In genomic region chr4:27176400-27176799, GRCh38 we compare ENCODE assay signal across 8 cellular contexts.
DNase-seq lines count a peak whose midpoint lies in the region; ATAC-seq and TF ChIP-seq lines count a peak whose summit lies in the region.

No MANE protein-coding gene starts in this region.

- no peaks in the 10 kb centered on the region for H3K9me3 ChIP-seq in esophagus muscularis mucosa
- no peaks in the 10 kb centered on the region for H3K9me3 ChIP-seq in CD8-positive, alpha-beta T cell (ENCODE audit: low read length)

- no peaks in the 10 kb centered on the region for H4K20me1 ChIP-seq in GM23338 (replicated peaks; ENCODE audit: insufficient read depth)

- CTCF ChIA-PET in CD8-positive, alpha-beta T cell (lab: Charles Lee), result no interaction called here

- H3K36me3 Mint-ChIP-seq in GM23338 (ENCODE audit: low read depth) (no peaks in the 10 kb centered on the region), progenitor cell of endocrine pancreas (ENCODE audit: insufficient read depth) (no peaks in the 10 kb centered on the region)
- H3K36me3 Mint-ChIP-seq in CD8-positive, alpha-beta T cell, result no peaks in the 10 kb centered on the region

- POLR2A ChIA-PET in CD8-positive, alpha-beta T cell (lab: Charles Lee), result no interaction called here

- TF ChIP-seq EP300 in esophagus muscularis mucosa (IDR thresholded peaks at IDR 0.05), result no peak

- H3K79me2 ChIP-seq in GM23338 (replicated peaks; ENCODE audit: insufficient read depth), result no peaks in the 10 kb centered on the region

- no peak overlapping the region for H3K4me3 Mint-ChIP-seq in GM23338
- no peak overlapping the region for H3K4me3 Mint-ChIP-seq in progenitor cell of endocrine pancreas (ENCODE audit: low read depth)
- H3K4me3 Mint-ChIP-seq in CD8-positive, alpha-beta T cell, result no peak overlapping the region

- H3K4me3 ChIP-seq in GM23338, result no peak overlapping the region
- H3K4me3 ChIP-seq in esophagus muscularis mucosa, result no peak overlapping the region
- no peak overlapping the region for H3K4me3 ChIP-seq in CD8-positive, alpha-beta T cell (ENCODE audit: low read depth, low read length)

- TF ChIP-seq CTCF in GM23338 (conservative IDR thresholded peaks at IDR 0.05; ENCODE audit: low read depth in 2 of 2) (peak; percentile 67 to 89), esophagus muscularis mucosa (IDR thresholded peaks at IDR 0.05) (peak; percentile 36 to 54 (median 42)), progenitor cell of endocrine pancreas (IDR thresholded peaks at IDR 0.05; ENCODE audit: unreplicated experiment) (peak; percentile 58)
- TF ChIP-seq CTCF in CD8-positive, alpha-beta T cell (IDR thresholded peaks at IDR 0.05), result no peak

- intact Hi-C loops in esophagus muscularis mucosa (cut with DNase I), result no loop called here
- intact Hi-C loops in CD8-positive, alpha-beta T cell (cut with DNase I, micrococcal nuclease), result no loop called here

- DNase-seq in A172 (ENCODE audit: low spot score) (peak; percentile 3), GM23338 (ENCODE audit: low spot score) (peak; percentile 66), NCI-H748 (lab: John Stamatoyannopoulos, UW; ENCODE audit: unreplicated experiment) (peak; percentile 74), esophagus muscularis mucosa (ENCODE audit: extremely low spot score) (no peak), progenitor cell of endocrine pancreas (ENCODE audit: low spot score, unreplicated experiment) (no peak), HuH-7.5 (ENCODE audit: low spot score) (no peak)
- DNase-seq in CD8-positive, alpha-beta T cell, result no peak
- no peak for DNase-seq in stimulated activated naive CD8-positive, alpha-beta T cell treated with anti-CD3 and anti-CD28 coated beads, Interleukin-15, Interleukin-2, amounts not matched to agents 100 U/mL and 50 U/mL, for 24 hours

- H3K27ac ChIP-seq in GM23338 (ENCODE audit: low read depth) (no peak overlapping the region), esophagus muscularis mucosa (replicated peaks in 1 of 4) (no peak overlapping the region)
- H3K27ac ChIP-seq in CD8-positive, alpha-beta T cell (ENCODE audit: low read depth, low read length), result no peak overlapping the region

- no peaks in the 10 kb centered on the region for H3K9me3 Mint-ChIP-seq in GM23338
- peaks cover 3% of the 10 kb centered on the region for H3K9me3 Mint-ChIP-seq in progenitor cell of endocrine pancreas (ENCODE audit: low read depth)
- H3K9me3 Mint-ChIP-seq in CD8-positive, alpha-beta T cell, result peaks cover 2% of the 10 kb centered on the region

- no peak overlapping the region for H3K4me2 ChIP-seq in GM23338

- 46% methylated on average over 3 of the region's 3 CpGs for WGBS in esophagus muscularis mucosa

- H3K4me1 Mint-ChIP-seq in GM23338 (peaks cover 3% of the 10 kb centered on the region; the same call in 1 of the 3 replicates), progenitor cell of endocrine pancreas (ENCODE audit: low read depth) (peaks cover 21% of the 10 kb centered on the region)
- H3K4me1 Mint-ChIP-seq in CD8-positive, alpha-beta T cell (ENCODE audit: low read depth), result no peaks in the 10 kb centered on the region

- H2AFZ ChIP-seq in GM23338, result no peak overlapping the region

- H3K4me1 ChIP-seq in GM23338 (ENCODE audit: insufficient read depth) (no peaks in the 10 kb centered on the region), esophagus muscularis mucosa (peaks cover 0 to 7% (median 0%) of the 10 kb centered on the region in 4 donors)
- no peaks in the 10 kb centered on the region for H3K4me1 ChIP-seq in CD8-positive, alpha-beta T cell (ENCODE audit: insufficient read depth, low read length)

- peak; percentile 96 for ATAC-seq in GM23338
- ATAC-seq in CD8-positive, alpha-beta T cell, result no peak
- ATAC-seq in stimulated activated naive CD8-positive, alpha-beta T cell treated with anti-CD3 and anti-CD28 coated beads, Interleukin-15, Interleukin-2, amounts not matched to agents 100 U/mL and 50 U/mL, for 24 hours, result no peak

- no peaks in the 10 kb centered on the region; the same call in 1 of the 2 replicates for H3K36me3 ChIP-seq in GM23338 (ENCODE audit: insufficient read depth)
- H3K36me3 ChIP-seq in esophagus muscularis mucosa, result no peaks in the 10 kb centered on the region
- H3K36me3 ChIP-seq in CD8-positive, alpha-beta T cell (ENCODE audit: insufficient read depth, low read length), result no peaks in the 10 kb centered on the region

- H3K27me3 Mint-ChIP-seq in GM23338 (ENCODE audit: insufficient read depth, low read depth, poor library complexity) (no peaks in the 10 kb centered on the region), progenitor cell of endocrine pancreas (no peaks in the 10 kb centered on the region)
- no peaks in the 10 kb centered on the region for H3K27me3 Mint-ChIP-seq in CD8-positive, alpha-beta T cell (ENCODE audit: low read depth)

- no peak for TF ChIP-seq POLR2A in esophagus muscularis mucosa (IDR thresholded peaks at IDR 0.05; ENCODE audit: low read depth)

- no peaks in the 10 kb centered on the region for H3F3A ChIP-seq in GM23338 (replicated peaks; ENCODE audit: low read depth)

- H3K27ac Mint-ChIP-seq in GM23338 (no peak overlapping the region; the same call in 1 of the 2 replicates), progenitor cell of endocrine pancreas (no peak overlapping the region)
- no peak overlapping the region for H3K27ac Mint-ChIP-seq in CD8-positive, alpha-beta T cell

- H3K9me2 ChIP-seq in GM23338 (ENCODE audit: insufficient read depth), result no peaks in the 10 kb centered on the region

- no peaks in the 10 kb centered on the region for H3K27me3 ChIP-seq in GM23338 (ENCODE audit: insufficient read depth)
- no peaks in the 10 kb centered on the region for H3K27me3 ChIP-seq in esophagus muscularis mucosa
- H3K27me3 ChIP-seq in CD8-positive, alpha-beta T cell (ENCODE audit: insufficient read depth, low read length), result no peaks in the 10 kb centered on the region

TF ChIP-seq in GM23338, 12 proteins besides CTCF, POLR2A, EP300 and RAD21 (continues in another document):
- TF ChIP-seq EZH2 (IDR thresholded peaks at IDR 0.05; ENCODE audit: low read depth, unreplicated experiment) (no peak), CREB1 (CRISPR knock-in tag; IDR thresholded peaks at IDR 0.05; ENCODE audit: low read depth) (no peak), ZNF331 (CRISPR knock-in tag; IDR thresholded peaks at IDR 0.05; ENCODE audit: low read depth) (no peak), ZNF114 (CRISPR knock-in tag; IDR thresholded peaks at IDR 0.05) (no peak), STAT1 (IDR thresholded peaks at IDR 0.05; ENCODE audit: unreplicated experiment) (no peak), EZH2phosphoT487 (IDR thresholded peaks at IDR 0.05; ENCODE audit: unreplicated experiment) (no peak), JUNB (IDR thresholded peaks at IDR 0.05; ENCODE audit: unreplicated experiment) (no peak), NANOG (IDR thresholded peaks at IDR 0.05; ENCODE audit: borderline replicate concordance) (no peak), POLR2AphosphoS5 (IDR thresholded peaks at IDR 0.05; ENCODE audit: low read depth) (no peak)
- TF ChIP-seq, protein P1, sequence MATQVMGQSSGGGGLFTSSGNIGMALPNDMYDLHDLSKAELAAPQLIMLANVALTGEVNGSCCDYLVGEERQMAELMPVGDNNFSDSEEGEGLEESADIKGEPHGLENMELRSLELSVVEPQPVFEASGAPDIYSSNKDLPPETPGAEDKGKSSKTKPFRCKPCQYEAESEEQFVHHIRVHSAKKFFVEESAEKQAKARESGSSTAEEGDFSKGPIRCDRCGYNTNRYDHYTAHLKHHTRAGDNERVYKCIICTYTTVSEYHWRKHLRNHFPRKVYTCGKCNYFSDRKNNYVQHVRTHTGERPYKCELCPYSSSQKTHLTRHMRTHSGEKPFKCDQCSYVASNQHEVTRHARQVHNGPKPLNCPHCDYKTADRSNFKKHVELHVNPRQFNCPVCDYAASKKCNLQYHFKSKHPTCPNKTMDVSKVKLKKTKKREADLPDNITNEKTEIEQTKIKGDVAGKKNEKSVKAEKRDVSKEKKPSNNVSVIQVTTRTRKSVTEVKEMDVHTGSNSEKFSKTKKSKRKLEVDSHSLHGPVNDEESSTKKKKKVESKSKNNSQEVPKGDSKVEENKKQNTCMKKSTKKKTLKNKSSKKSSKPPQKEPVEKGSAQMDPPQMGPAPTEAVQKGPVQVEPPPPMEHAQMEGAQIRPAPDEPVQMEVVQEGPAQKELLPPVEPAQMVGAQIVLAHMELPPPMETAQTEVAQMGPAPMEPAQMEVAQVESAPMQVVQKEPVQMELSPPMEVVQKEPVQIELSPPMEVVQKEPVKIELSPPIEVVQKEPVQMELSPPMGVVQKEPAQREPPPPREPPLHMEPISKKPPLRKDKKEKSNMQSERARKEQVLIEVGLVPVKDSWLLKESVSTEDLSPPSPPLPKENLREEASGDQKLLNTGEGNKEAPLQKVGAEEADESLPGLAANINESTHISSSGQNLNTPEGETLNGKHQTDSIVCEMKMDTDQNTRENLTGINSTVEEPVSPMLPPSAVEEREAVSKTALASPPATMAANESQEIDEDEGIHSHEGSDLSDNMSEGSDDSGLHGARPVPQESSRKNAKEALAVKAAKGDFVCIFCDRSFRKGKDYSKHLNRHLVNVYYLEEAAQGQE (IDR thresholded peaks at IDR 0.05; ENCODE audit: unreplicated experiment), result no peak

Comparison
In these comparisons a context has a peak if more than half of its experiments do, and no peak if none do; other contexts are left out.
1. DNase-seq: peak in A172 (single experiment), GM23338 (single experiment) and NCI-H748 (single experiment); none in esophagus muscularis mucosa (single experiment), progenitor cell of endocrine pancreas (single experiment), CD8-positive, alpha-beta T cell (0 of 7), HuH-7.5 (single experiment) and stimulated activated naive CD8-positive, alpha-beta T cell treated with anti-CD3 and anti-CD28 coated beads, Interleukin-15, Interleukin-2, amounts not matched to agents 100 U/mL and 50 U/mL, for 24 hours (single experiment).